Comparison of ENCODE assay signal across 21 cellular contexts in the genomic region with DNA sequence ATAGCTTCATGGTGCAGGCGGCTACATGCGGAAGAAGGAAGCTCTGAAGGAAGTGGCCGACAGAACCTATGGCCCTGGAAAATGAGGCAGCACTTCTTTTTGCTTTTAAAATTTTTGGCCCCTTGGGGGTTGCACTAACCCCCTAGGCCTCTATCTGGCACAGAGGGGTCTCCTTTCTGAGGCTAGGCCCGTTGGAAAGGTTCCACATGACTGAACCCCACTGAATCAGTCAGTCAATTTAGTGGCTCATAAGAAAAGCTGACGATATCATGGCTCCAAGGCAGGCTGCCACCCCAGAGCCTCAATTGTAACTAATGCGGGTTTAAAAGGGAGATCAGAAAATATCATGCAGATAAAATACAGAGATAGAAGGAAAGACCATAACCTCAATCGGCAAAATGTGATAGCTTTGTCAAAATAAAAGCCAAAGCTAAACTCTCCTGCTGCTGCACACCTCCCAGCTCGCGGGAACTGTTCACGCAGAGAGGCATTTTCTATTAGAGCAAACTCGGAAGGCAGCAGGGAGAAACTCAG.
DNase-seq lines count a peak whose midpoint lies in the region; ATAC-seq, FAIRE-seq and TF ChIP-seq lines count a peak whose summit lies in the region.
"Had no signal": no experiment of that assay in that cellular context is flagged by ENCODE, and none has a peak within 500 bp of the region (broad histone marks: within the 10 kb centered on the region; RNA-seq: fewer than 3 reads in every experiment).

No MANE protein-coding gene starts in this region.

- intact Hi-C loops in sciatic nerve (cut with DNase I) = no loop called here

- no peak for TF ChIP-seq RAD21 in H1 (IDR thresholded peaks at IDR 0.05 in 1 of 2, conservative IDR thresholded peaks at IDR 0.05 in 1 of 2; ENCODE audit: low read depth in 2 of 2, low read length in 2 of 2)

- H3K4ac ChIP-seq in H1 (replicated peaks; ENCODE audit: insufficient read length, low read depth, low read length) (no peak overlapping the region), mesendoderm (ENCODE audit: low read depth, low read length) (peak overlapping the region; percentile 98)

- H3K4me1 ChIP-seq in HEK293 (ENCODE audit: control insufficient read depth, insufficient read depth, low read length) (no peaks in the 10 kb centered on the region), H1 (replicated peaks in 1 of 4; ENCODE audit: control insufficient read depth in 3 of 4, insufficient read depth in 4 of 4, low read length in 3 of 4) (peaks cover 0 to 14% (median 7%) of the 10 kb centered on the region in 4 experiments; a peak in 5 of 7 replicates), mesendoderm (ENCODE audit: control insufficient read depth, low read depth, low read length) (peaks cover 19% of the 10 kb centered on the region)
- H3K4me1 ChIP-seq: ascending aorta, lower lobe of right lung, pancreas had no signal

- DNase-seq in H1 (ENCODE audit: low read depth in 1 of 2, low spot score in 2 of 2) = no peak
- no peak for DNase-seq in mesendoderm
- no peak for DNase-seq in sciatic nerve (ENCODE audit: low spot score)
- no peak for DNase-seq in HuH-7 (ENCODE audit: low spot score)
- no peak for DNase-seq in effector CD8-positive, alpha-beta T cell (lab: John Stamatoyannopoulos, UW)
- DNase-seq: activated CD4-positive, alpha-beta T cell treated with anti-CD3 and anti-CD28 coated beads for 36 hours; DND-41; immature natural killer cell; KG1; lower lobe of right lung; NCI-H146; NCI-H2171; pancreas; stimulated activated CD4-positive, alpha-beta T cell treated with anti-CD3 and anti-CD28 coated beads, Interleukin-1b, Interleukin-23, amount 100 ng/mL, for 48 hours; SW 1271 had no signal

- H3K36me3 ChIP-seq in HEK293 (ENCODE audit: control insufficient read depth in 2 of 2, insufficient read depth in 1 of 2, low read length in 2 of 2) (no peaks in the 10 kb centered on the region), H1 (ENCODE audit: control insufficient read depth in 2 of 4, insufficient read depth in 4 of 4, low read length in 3 of 4) (no peaks in the 10 kb centered on the region), mesendoderm (ENCODE audit: control insufficient read depth, insufficient read depth, low read length) (no peaks in the 10 kb centered on the region)
- H3K36me3 ChIP-seq: ascending aorta, lower lobe of right lung, pancreas, thoracic aorta had no signal

- H4K5ac ChIP-seq in H1 (ENCODE audit: insufficient read length, low read depth, low read length) (no peak overlapping the region), mesendoderm (ENCODE audit: low read length) (no peak overlapping the region)

- H2BK120ac ChIP-seq in H1 (replicated peaks; ENCODE audit: low read depth, low read length) = no peak overlapping the region
- H2BK120ac ChIP-seq in mesendoderm (ENCODE audit: low read depth, low read length) = peak overlapping the region; percentile 98

- H2BK15ac ChIP-seq in H1 (ENCODE audit: low read length) (no peak overlapping the region), mesendoderm (replicated peaks; ENCODE audit: low read depth) (peak overlapping the region; percentile 46)

- H4K91ac ChIP-seq in H1 (replicated peaks; ENCODE audit: insufficient read length, low read length) = peak overlapping the region; percentile 30

- H3K23me2 ChIP-seq in H1 (ENCODE audit: low read depth, low read length) = no peaks in the 10 kb centered on the region

- CTCF ChIA-PET in HEK293 (lab: Yijun Ruan, JAX) = interaction anchor here (0.5 to 1.2 kb wide), 2 partner anchors 28 to 97 kb away, joined by 3 to 4 read pairs; no protein-coding TSS in a partner anchor
- CTCF ChIA-PET in H1 (lab: Charles Lee; ENCODE audit: partially characterized antibody) = interaction anchor here (0.5 to 2.0 kb wide), 6 partner anchors 14 to 248 kb away, joined by 3 to 7 read pairs (median 4); no protein-coding TSS in a partner anchor

- peak; percentile 20 for ATAC-seq in sciatic nerve
- ATAC-seq in GM18511 (IDR thresholded peaks at IDR 0.05; ENCODE audit: unreplicated experiment) = no peak
- ATAC-seq: activated CD4-positive, alpha-beta T cell treated with anti-CD3 and anti-CD28 coated beads for 36 hours; pancreas; stimulated activated memory B cell treated with anti-CD40 and anti-IgM and Interleukin-4, amounts not matched to agents 10 μg/mL and 1 μg/mL and 100 μg/mL, for 72 hours had no signal

- H3K4me3 ChIP-seq in HEK293 (ENCODE audit: low read depth, low read length) = no peak overlapping the region
- H3K4me3 ChIP-seq in H1 (ENCODE audit: extremely low read depth in 1 of 4, insufficient read depth in 2 of 4, low read depth in 3 of 4, low read length in 4 of 4) = no peak overlapping the region
- H3K4me3 ChIP-seq in mesendoderm (ENCODE audit: low read length) = no peak overlapping the region
- H3K4me3 ChIP-seq: ascending aorta, lower lobe of right lung, pancreas, thoracic aorta had no signal

- H3K4me2 ChIP-seq in H1 (ENCODE audit: insufficient read depth in 1 of 2, low read depth in 2 of 2, low read length in 2 of 2) (peak overlapping the region in 1 of 2 experiments; percentile 43; a peak in 1 of 4 replicates), mesendoderm (ENCODE audit: low read length) (no peak overlapping the region)

- H4K8ac ChIP-seq in H1 (ENCODE audit: extremely low read depth, insufficient read depth, low read length) (no peak overlapping the region), mesendoderm (ENCODE audit: low read depth, low read length) (peak overlapping the region; percentile 90)

- H3K79me2 ChIP-seq in H1 (ENCODE audit: control insufficient read depth in 1 of 2, insufficient read depth in 2 of 2, low read length in 2 of 2) = no peaks in the 10 kb centered on the region
- no peaks in the 10 kb centered on the region for H3K79me2 ChIP-seq in mesendoderm (ENCODE audit: control insufficient read depth, insufficient read depth, low read length)

- H3K27me3 ChIP-seq in H1 (replicated peaks in 1 of 4; ENCODE audit: control insufficient read depth in 3 of 4, extremely low read depth in 1 of 4, insufficient read depth in 3 of 4, low read length in 3 of 4) (peaks cover 0 to 1% (median 0%) of the 10 kb centered on the region in 4 experiments; a peak in 1 of 7 replicates), mesendoderm (ENCODE audit: insufficient read depth, low read length, poor library complexity) (no peaks in the 10 kb centered on the region)
- H3K27me3 ChIP-seq: ascending aorta, pancreas had no signal

- TF ChIP-seq CTCF in HEK293 (tag by site-specific recombination; IDR thresholded peaks at IDR 0.05) (no peak), H1 (IDR thresholded peaks at IDR 0.05; ENCODE audit: control extremely low read depth in 1 of 3, insufficient read depth in 1 of 3, low read depth in 1 of 3, low read length in 3 of 3) (no peak)

- H3K23ac ChIP-seq in H1 (ENCODE audit: insufficient read length) (no peak overlapping the region), mesendoderm (ENCODE audit: low read length) (no peak overlapping the region)

- no peak overlapping the region for H2BK12ac ChIP-seq in H1 (ENCODE audit: low read depth, low read length)

- WGBS in H1 (ENCODE audit: extremely low coverage in 1 of 2, insufficient coverage in 1 of 2, insufficient read length in 1 of 2, insufficient replicate concordance in 2 of 2, low coverage in 1 of 2, low lambda C conversion rate in 2 of 2, missing lambda C conversion rate in 1 of 2), 2 experiments = 88% methylated on average over 11 of the region's 11 CpGs; no CpG with 5 or more reads in 1 of the 2 experiments
- no CpG with 5 or more reads among the region's 11 CpGs for WGBS in mesendoderm (ENCODE audit: extremely low coverage, insufficient coverage, low lambda C conversion rate)

- no peak for TF ChIP-seq POLR2A in H1 (IDR thresholded peaks at IDR 0.05; ENCODE audit: control extremely low read depth in 1 of 2, low read depth in 2 of 2, low read length in 2 of 2)

- H2BK5ac ChIP-seq in H1 (ENCODE audit: low read depth, low read length) = no peak overlapping the region; the same call in 1 of the 2 replicates
- no peak overlapping the region for H2BK5ac ChIP-seq in mesendoderm (ENCODE audit: low read length)

- H3K18ac ChIP-seq in H1 (ENCODE audit: extremely low read depth, low read length) (no peak overlapping the region), mesendoderm (ENCODE audit: low read length) (peak overlapping the region; percentile 94)

- H3K56ac ChIP-seq in H1 (replicated peaks; ENCODE audit: insufficient read length, low read depth, low read length) (no peak overlapping the region), mesendoderm (ENCODE audit: low read length) (peak overlapping the region; percentile 61)

- no peaks in the 10 kb centered on the region for H4K20me1 ChIP-seq in H1 (replicated peaks in 1 of 2; ENCODE audit: control insufficient read depth in 1 of 2, insufficient read depth in 2 of 2, low read length in 2 of 2)

- H3K27ac ChIP-seq in HEK293 (ENCODE audit: extremely low read depth, low read depth, low read length) = no peak overlapping the region
- no peak overlapping the region for H3K27ac ChIP-seq in H1 (ENCODE audit: low read depth, low read length)
- H3K27ac ChIP-seq in mesendoderm (ENCODE audit: low read depth, low read length) = peak overlapping the region; percentile 85
- H3K27ac ChIP-seq: ascending aorta, lower lobe of right lung, pancreas, thoracic aorta had no signal

- H2AFZ ChIP-seq in H1 (ENCODE audit: low read length) = no peak overlapping the region

- H3K79me1 ChIP-seq in H1 (ENCODE audit: low read depth, low read length) = no peaks in the 10 kb centered on the region
- H3K79me1 ChIP-seq in mesendoderm (ENCODE audit: low read length) = no peaks in the 10 kb centered on the region

- no peak for FAIRE-seq in H1 (lab: Jason Lieb, UNC)
- FAIRE-seq: endometrium, pancreas had no signal

- no peak for TF ChIP-seq EP300 in H1 (IDR thresholded peaks at IDR 0.05; ENCODE audit: borderline replicate concordance in 1 of 2, low read depth in 2 of 2, low read length in 2 of 2)

- H3K14ac ChIP-seq in H1 (ENCODE audit: insufficient read length) = no peak overlapping the region

- H2BK20ac ChIP-seq in H1 (ENCODE audit: low read length) = no peak overlapping the region

- H3K9ac ChIP-seq in H1 (replicated peaks in 1 of 4; ENCODE audit: extremely low read depth in 1 of 4, low read depth in 3 of 4, low read length in 3 of 4) (no peak overlapping the region), mesendoderm (ENCODE audit: low read length) (no peak overlapping the region)

- POLR2A ChIA-PET in HEK293 (lab: Yijun Ruan, JAX) = no interaction called here
- POLR2A ChIA-PET in H1 (lab: Charles Lee; ENCODE audit: partially characterized antibody) = no interaction called here

- H2AK5ac ChIP-seq in H1 (ENCODE audit: low read depth, low read length) = no peak overlapping the region
- no peak overlapping the region for H2AK5ac ChIP-seq in mesendoderm (ENCODE audit: low read length)

- H3K9me3 ChIP-seq in HEK293 (ENCODE audit: control insufficient read depth, insufficient read depth, low read depth, low read length) (no peaks in the 10 kb centered on the region), H1 (ENCODE audit: insufficient read depth in 2 of 2, low read depth in 1 of 2, low read length in 1 of 2) (no peaks in the 10 kb centered on the region)
- H3K9me3 ChIP-seq: lower lobe of right lung, pancreas had no signal

TF ChIP-seq in HEK293, 187 proteins besides CTCF, POLR2A, EP300 and RAD21 (continues in another document):
- peak; percentile 19; the same call in 1 of the 2 replicates for TF ChIP-seq MYNN (tag by site-specific recombination; IDR thresholded peaks at IDR 0.05; ENCODE audit: borderline replicate concordance)

TF ChIP-seq in H1, 55 proteins besides CTCF, POLR2A, EP300 and RAD21 (continues in another document):
- no peak for TF ChIP-seq KDM5A (IDR thresholded peaks at IDR 0.05; ENCODE audit: low read length)
